Comparison of ENCODE assay signal across 9 cellular contexts in the genomic region with DNA sequence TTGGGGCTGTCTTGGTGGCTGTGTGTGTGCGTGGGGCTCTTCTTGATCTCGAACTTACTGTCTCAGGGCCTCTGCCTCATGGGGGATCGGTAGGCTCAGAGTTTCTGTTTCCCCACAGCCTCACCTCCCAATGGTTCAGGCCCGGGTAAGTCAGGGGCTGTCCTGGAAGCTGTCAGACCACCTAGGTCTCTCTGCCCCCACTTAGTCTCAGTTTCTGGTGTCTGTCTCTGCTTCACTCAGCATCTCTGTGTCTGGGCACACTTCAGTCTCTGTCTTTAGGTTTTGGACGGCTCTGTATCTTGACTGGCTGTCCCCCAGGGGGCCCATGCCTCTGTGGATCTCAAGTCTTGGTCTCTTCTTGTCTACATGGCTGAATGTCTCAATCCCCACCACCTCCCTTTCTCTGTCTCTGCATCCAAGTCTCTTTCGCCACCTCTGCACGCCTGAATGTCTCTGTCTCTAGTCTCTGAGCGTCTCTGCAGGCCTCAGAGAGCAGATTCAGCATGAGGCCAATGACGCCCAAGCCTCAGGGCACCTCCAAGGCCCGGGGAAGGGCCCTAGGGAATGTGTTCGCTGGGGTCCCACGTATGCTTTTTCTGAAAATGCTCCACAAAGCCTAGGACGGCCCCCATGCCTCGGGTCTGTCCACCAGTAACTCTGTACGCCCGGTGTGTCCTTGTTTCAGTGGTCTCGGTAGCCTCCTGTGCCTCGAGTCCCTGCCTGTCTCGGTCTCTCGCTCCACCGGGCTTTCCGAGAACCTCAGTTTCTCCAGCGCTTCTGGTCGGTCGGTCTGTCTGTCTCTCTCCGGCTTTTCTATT. TPM values are rescaled to one million over a fixed set of nuclear protein-coding genes. Genes with fewer than 3 reads are reported as not detected.
DNase-seq lines count a peak whose midpoint lies in the region; ATAC-seq and TF ChIP-seq lines count a peak whose summit lies in the region.
"Had no signal": no experiment of that assay in that cellular context is flagged by ENCODE, and none has a peak within 500 bp of the region (broad histone marks: within the 10 kb centered on the region; RNA-seq: fewer than 3 reads in every experiment).

No MANE protein-coding gene starts in this region.

- DNase-seq in GM12864 (ENCODE audit: low read depth) (no peak), NOMO-1 treated with dmso at 0.1 percent for 144 hours (lab: John Stamatoyannopoulos, UW; ENCODE audit: unreplicated experiment) (peak; percentile 19), chondrocyte (ENCODE audit: low spot score) (peak; percentile 67), NCI-H2029 treated with DMSO at 0.1 percent for 48 hours (lab: John Stamatoyannopoulos, UW) (no peak), GM20000 (ENCODE audit: low spot score) (no peak)

- peaks cover 19 to 22% of the 10 kb centered on the region in 2 donors for H3K4me1 ChIP-seq in mucosa of rectum (ENCODE audit: control insufficient read depth in 2 of 2, insufficient read depth in 2 of 2, low read length in 2 of 2)

- no peak for ATAC-seq in GM18502 (IDR thresholded peaks at IDR 0.05; ENCODE audit: poor library complexity, unreplicated experiment)
- no peak for ATAC-seq in GM21360 (IDR thresholded peaks at IDR 0.05; ENCODE audit: unreplicated experiment)

- H3K4me1 Mint-ChIP-seq in chondrocyte (ENCODE audit: low read depth), result peaks cover 61% of the 10 kb centered on the region

- H3K4me3 ChIP-seq in GM12864 (ENCODE audit: low read depth, low read length) (peak overlapping the region; percentile 66), mucosa of rectum (ENCODE audit: low read length in 2 of 2) (peak overlapping the region; percentile 65 to 75)

- TF ChIP-seq CTCF in GM12864 (IDR thresholded peaks at IDR 0.05; ENCODE audit: low read depth, low read length, missing control alignments) (peak; percentile 7), chondrocyte (IDR thresholded peaks at IDR 0.05) (peak; percentile 31), GM20000 (IDR thresholded peaks at IDR 0.05; ENCODE audit: extremely low read depth, missing control alignments) (no peak)

- peak overlapping the region; percentile 56 to 72 for H3K27ac ChIP-seq in mucosa of rectum (ENCODE audit: low read depth in 2 of 2, low read length in 2 of 2)

- H3K4me3 Mint-ChIP-seq in chondrocyte (ENCODE audit: unreplicated experiment), result peak overlapping the region; percentile 90

- no peaks in the 10 kb centered on the region for H3K36me3 ChIP-seq in mucosa of rectum (ENCODE audit: control insufficient read depth in 2 of 2, insufficient read depth in 2 of 2, low read length in 2 of 2)

- H3K27me3 ChIP-seq in mucosa of rectum (ENCODE audit: control insufficient read depth in 2 of 2, insufficient read depth in 2 of 2, low read length in 2 of 2), result peaks cover 4 to 14% of the 10 kb centered on the region in 2 donors

- H3K36me3 Mint-ChIP-seq in chondrocyte (ENCODE audit: low read depth), result peaks cover 2% of the 10 kb centered on the region

- H3K9me3 Mint-ChIP-seq in chondrocyte (ENCODE audit: low read depth), result no peaks in the 10 kb centered on the region

- H3K27ac Mint-ChIP-seq in chondrocyte (ENCODE audit: unreplicated experiment), result peak overlapping the region; percentile 89

- no peaks in the 10 kb centered on the region for H3K9me3 ChIP-seq in mucosa of rectum (ENCODE audit: control insufficient read depth in 2 of 2, low read length in 2 of 2)

- peak overlapping the region; percentile 70 to 72 for H3K9ac ChIP-seq in mucosa of rectum (ENCODE audit: low read depth in 1 of 2, low read length in 2 of 2)

- no peaks in the 10 kb centered on the region for H3K27me3 Mint-ChIP-seq in chondrocyte (ENCODE audit: low read depth)

RNA-seq across cellular contexts. Expression of gene FHL3, which starts 0.8 kb away (rescaled TPM):
- 57.9 to 72.6 TPM (median 58.9 TPM) in 3 replicates for total RNA-seq in chondrocyte

RNA-seq across cellular contexts. Expression of gene UTP11, which starts 8.0 kb away (rescaled TPM):
- 26.4 to 35.6 TPM (median 32.3 TPM) in 3 replicates for total RNA-seq in chondrocyte

RNA-seq across cellular contexts. Expression of gene SF3A3, which starts 14.7 kb away (rescaled TPM):
- 45.6 to 60.4 TPM (median 46.2 TPM) in 3 replicates for total RNA-seq in chondrocyte

RNA-seq across cellular contexts. Expression of gene POU3F1, which starts 42.1 kb away (rescaled TPM):
- total RNA-seq in chondrocyte, result 1.3 to 11.7 TPM (median 1.6 TPM) in 3 replicates
- total RNA-seq: subcutaneous adipose tissue had no signal

RNA-seq across cellular contexts. Expression of gene INPP5B, which starts 57.6 kb away (rescaled TPM):
- 18.7 to 21.2 TPM (median 20.6 TPM) in 3 replicates for total RNA-seq in chondrocyte

Comparison
In these comparisons a context has a peak if more than half of its experiments do, and no peak if none do; other contexts are left out.
1. DNase-seq: peak in NOMO-1 treated with dmso at 0.1 percent for 144 hours (single experiment) and chondrocyte (single experiment); none in GM12864 (single experiment), NCI-H2029 treated with DMSO at 0.1 percent for 48 hours (single experiment) and GM20000 (single experiment).